ENCODE assay signal across 1 cellular context in genomic region chr20:64049887-64050260, GRCh38.
TF ChIP-seq lines count a peak whose summit lies in the region.

No MANE protein-coding gene starts in this region.

TF ChIP-seq in liver, 16 proteins besides CTCF, POLR2A, EP300 and RAD21:
- TF ChIP-seq NR2F2 (IDR thresholded peaks at IDR 0.05) = no peak
- no peak for TF ChIP-seq TAF1 (conservative IDR thresholded peaks at IDR 0.05)
- no peak for TF ChIP-seq GABPA (IDR thresholded peaks at IDR 0.05 in 1 of 2, conservative IDR thresholded peaks at IDR 0.05 in 1 of 2)
- TF ChIP-seq HNF4G (IDR thresholded peaks at IDR 0.05) = no peak
- TF ChIP-seq SP1 (IDR thresholded peaks at IDR 0.05) = no peak
- TF ChIP-seq ZBTB33 (IDR thresholded peaks at IDR 0.05) = no peak
- TF ChIP-seq FOXA2 (IDR thresholded peaks at IDR 0.05) = no peak
- TF ChIP-seq MAX (IDR thresholded peaks at IDR 0.05) = no peak
- no peak for TF ChIP-seq REST (IDR thresholded peaks at IDR 0.05)
- TF ChIP-seq EGR1 (IDR thresholded peaks at IDR 0.05; ENCODE audit: low read depth in 2 of 2) = no peak
- no peak for TF ChIP-seq ATF3 (IDR thresholded peaks at IDR 0.05)
- TF ChIP-seq JUND (IDR thresholded peaks at IDR 0.05) = no peak
- TF ChIP-seq FOXA1 (IDR thresholded peaks at IDR 0.05) = no peak
- TF ChIP-seq HNF4A (conservative IDR thresholded peaks at IDR 0.05) = no peak
- no peak for TF ChIP-seq RXRA (IDR thresholded peaks at IDR 0.05)
- TF ChIP-seq YY1 (IDR thresholded peaks at IDR 0.05) = no peak
